Comparison of ENCODE assay signal across 15 cellular contexts in the genomic region with DNA sequence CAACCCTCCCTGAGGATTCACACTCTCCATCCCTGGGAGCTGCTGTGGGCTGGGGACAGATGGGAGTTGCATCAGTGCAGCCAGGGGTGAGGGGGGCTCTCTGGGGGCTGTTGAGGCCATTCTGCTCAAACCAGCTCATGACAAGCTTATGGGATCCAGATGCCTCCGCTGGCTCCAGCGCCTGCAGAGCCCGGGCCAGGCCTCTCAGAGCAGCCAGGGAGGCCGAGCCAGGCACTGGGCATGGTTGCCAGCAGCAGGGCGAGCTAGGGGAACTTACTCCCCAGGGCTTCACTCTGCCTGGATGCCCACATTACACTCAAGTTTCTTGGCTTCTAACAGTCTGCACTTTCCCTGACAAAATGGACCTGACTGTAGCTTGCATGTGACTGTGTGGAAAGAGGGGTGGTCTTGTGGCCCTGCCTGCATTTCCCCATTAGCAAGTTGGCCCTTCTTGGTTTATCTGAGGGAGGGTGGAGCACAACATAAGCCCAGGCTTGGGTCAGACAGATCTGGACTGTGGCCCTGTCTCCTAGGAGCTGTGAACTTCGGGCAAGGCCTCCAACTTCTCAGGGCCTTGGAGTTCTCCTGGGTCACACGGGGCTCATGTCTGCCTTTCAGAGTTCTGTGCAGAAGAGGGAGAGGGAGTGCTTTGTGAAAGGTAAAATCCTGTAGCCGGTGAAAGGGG. TPM values are rescaled to one million over a fixed set of nuclear protein-coding genes. Genes with fewer than 3 reads are reported as not detected.
DNase-seq lines count a peak whose midpoint lies in the region; ATAC-seq and TF ChIP-seq lines count a peak whose summit lies in the region.
"Had no signal": no experiment of that assay in that cellular context is flagged by ENCODE, and none has a peak within 500 bp of the region (broad histone marks: within the 10 kb centered on the region; RNA-seq: fewer than 3 reads in every experiment).

No MANE protein-coding gene starts in this region.

- no peaks in the 10 kb centered on the region for H3K9me3 Mint-ChIP-seq in stimulated activated effector memory CD8-positive, alpha-beta T cell treated with anti-CD3 and anti-CD28 coated beads, Interleukin-12 subunit alpha, Interleukin-12 subunit beta, amount 100 ng/mL, for 72 hours
- H3K9me3 Mint-ChIP-seq: activated naive CD4-positive, alpha-beta T cell treated with anti-CD3 and anti-CD28 coated beads, Interleukin-2, amount 50 U/mL, for 72 hours had no signal

- H3K9me3 ChIP-seq in lower lobe of right lung (no peaks in the 10 kb centered on the region), stomach smooth muscle (ENCODE audit: control insufficient read depth in 2 of 2, low read length in 2 of 2) (no peaks in the 10 kb centered on the region)

- H3K36me3 Mint-ChIP-seq in stimulated activated effector memory CD8-positive, alpha-beta T cell treated with anti-CD3 and anti-CD28 coated beads, Interleukin-12 subunit alpha, Interleukin-12 subunit beta, amount 100 ng/mL, for 72 hours, result no peaks in the 10 kb centered on the region
- H3K36me3 Mint-ChIP-seq: activated CD4-positive, alpha-beta memory T cell treated with anti-CD3 and anti-CD28 coated beads for 36 hours; activated naive CD4-positive, alpha-beta T cell treated with anti-CD3 and anti-CD28 coated beads, Interleukin-2, amount 50 U/mL, for 72 hours; CD4-positive, CD25-positive, alpha-beta regulatory T cell; IgD-negative memory B cell had no signal

- H3K4me1 ChIP-seq in lower lobe of right lung (peaks cover 74% of the 10 kb centered on the region), stomach smooth muscle (ENCODE audit: control insufficient read depth, insufficient read depth, low read length) (peaks cover 78% of the 10 kb centered on the region)

- H3K4me3 ChIP-seq in lower lobe of right lung, result no peak overlapping the region
- H3K4me3 ChIP-seq in stomach smooth muscle (ENCODE audit: low read length in 2 of 2), result peak overlapping the region; percentile 44 to 47
- H3K4me3 ChIP-seq: left lung, SK-N-MC had no signal

- TF ChIP-seq CTCF in lower lobe of right lung (IDR thresholded peaks at IDR 0.05), result no peak

- ATAC-seq in lower lobe of right lung, result peak in 1 of 2 donors; percentile 3
- no peak for ATAC-seq in stimulated activated effector memory CD8-positive, alpha-beta T cell treated with anti-CD3 and anti-CD28 coated beads, Interleukin-12 subunit alpha, Interleukin-12 subunit beta, amount 100 ng/mL, for 72 hours
- ATAC-seq in GM18873 (IDR thresholded peaks at IDR 0.05; ENCODE audit: low FRiP score, unreplicated experiment), result no peak
- ATAC-seq: activated naive CD4-positive, alpha-beta T cell treated with anti-CD3 and anti-CD28 coated beads, Interleukin-2, amount 50 U/mL, for 72 hours; left lung had no signal

- H3K9ac ChIP-seq in stomach smooth muscle (ENCODE audit: low read length in 2 of 2), result peak overlapping the region; percentile 60 to 74

- no peaks in the 10 kb centered on the region for H3K4me1 Mint-ChIP-seq in stimulated activated effector memory CD8-positive, alpha-beta T cell treated with anti-CD3 and anti-CD28 coated beads, Interleukin-12 subunit alpha, Interleukin-12 subunit beta, amount 100 ng/mL, for 72 hours
- H3K4me1 Mint-ChIP-seq: CD4-positive, CD25-positive, alpha-beta regulatory T cell had no signal

- H3K27ac ChIP-seq in lower lobe of right lung, result peak overlapping the region; percentile 21
- H3K27ac ChIP-seq in stomach smooth muscle (ENCODE audit: low read length), result peak overlapping the region; percentile 94
- H3K27ac ChIP-seq: SK-N-MC had no signal

- DNase-seq in NCI-H1694 treated with DMSO at 0.1 percent for 48 hours (lab: John Stamatoyannopoulos, UW) (peak; percentile 23), epidermal melanocyte (ENCODE audit: insufficient read length, low spot score) (peak; percentile 63), lower lobe of right lung (no peak), D341Med (ENCODE audit: low spot score) (no peak), CD1c-positive myeloid dendritic cell (ENCODE audit: extremely low spot score) (no peak)
- DNase-seq in stimulated activated effector memory CD8-positive, alpha-beta T cell treated with anti-CD3 and anti-CD28 coated beads, Interleukin-12 subunit alpha, Interleukin-12 subunit beta, amount 100 ng/mL, for 72 hours (ENCODE audit: low spot score in 2 of 2), result no peak
- DNase-seq: activated CD4-positive, alpha-beta memory T cell treated with anti-CD3 and anti-CD28 coated beads for 36 hours; CD4-positive, CD25-positive, alpha-beta regulatory T cell; small intestine had no signal

- H3K27me3 ChIP-seq in lower lobe of right lung (ENCODE audit: low read depth) (no peaks in the 10 kb centered on the region), stomach smooth muscle (ENCODE audit: control insufficient read depth in 1 of 2, insufficient read depth in 2 of 2, low read length in 2 of 2) (no peaks in the 10 kb centered on the region)
- H3K27me3 ChIP-seq: left lung had no signal

- H3K4me3 Mint-ChIP-seq in stimulated activated effector memory CD8-positive, alpha-beta T cell treated with anti-CD3 and anti-CD28 coated beads, Interleukin-12 subunit alpha, Interleukin-12 subunit beta, amount 100 ng/mL, for 72 hours, result no peak overlapping the region
- H3K4me3 Mint-ChIP-seq: activated CD4-positive, alpha-beta memory T cell treated with anti-CD3 and anti-CD28 coated beads for 36 hours; CD4-positive, CD25-positive, alpha-beta regulatory T cell; IgD-negative memory B cell had no signal

- H3K27ac Mint-ChIP-seq in stimulated activated effector memory CD8-positive, alpha-beta T cell treated with anti-CD3 and anti-CD28 coated beads, Interleukin-12 subunit alpha, Interleukin-12 subunit beta, amount 100 ng/mL, for 72 hours, result no peak overlapping the region
- H3K27ac Mint-ChIP-seq: activated CD4-positive, alpha-beta memory T cell treated with anti-CD3 and anti-CD28 coated beads for 36 hours; CD4-positive, CD25-positive, alpha-beta regulatory T cell; IgD-negative memory B cell had no signal

- intact Hi-C loops in lower lobe of right lung (cut with DNase I), result no loop called here

- no peaks in the 10 kb centered on the region for H3K36me3 ChIP-seq in lower lobe of right lung
- H3K36me3 ChIP-seq in stomach smooth muscle (ENCODE audit: control insufficient read depth in 2 of 2, insufficient read depth in 2 of 2, low read length in 2 of 2), result no peaks in the 10 kb centered on the region
- H3K36me3 ChIP-seq: left lung had no signal

RNA-seq across cellular contexts. Expression of a gene that starts 34.5 kb away (rescaled TPM):
- total RNA-seq in lower lobe of right lung, result 219 TPM

RNA-seq across cellular contexts. Expression of a gene that starts 36.9 kb away (rescaled TPM):
- total RNA-seq in lower lobe of right lung, result 19.4 TPM
- total RNA-seq: activated CD4-positive, alpha-beta memory T cell treated with anti-CD3 and anti-CD28 coated beads for 36 hours; CD4-positive, CD25-positive, alpha-beta regulatory T cell had no signal

RNA-seq across cellular contexts. Expression of a gene that starts 43.3 kb away (rescaled TPM):
- total RNA-seq in lower lobe of right lung, result 1.0 TPM

Comparison
In these comparisons a context has a peak if more than half of its experiments do, and no peak if none do; other contexts are left out.
1. DNase-seq: peak in NCI-H1694 treated with DMSO at 0.1 percent for 48 hours (single experiment) and epidermal melanocyte (single experiment); none in lower lobe of right lung (single experiment), stimulated activated effector memory CD8-positive, alpha-beta T cell treated with anti-CD3 and anti-CD28 coated beads, Interleukin-12 subunit alpha, Interleukin-12 subunit beta, amount 100 ng/mL, for 72 hours (0 of 2), D341Med (single experiment) and CD1c-positive myeloid dendritic cell (single experiment).